In the genomic region with DNA sequence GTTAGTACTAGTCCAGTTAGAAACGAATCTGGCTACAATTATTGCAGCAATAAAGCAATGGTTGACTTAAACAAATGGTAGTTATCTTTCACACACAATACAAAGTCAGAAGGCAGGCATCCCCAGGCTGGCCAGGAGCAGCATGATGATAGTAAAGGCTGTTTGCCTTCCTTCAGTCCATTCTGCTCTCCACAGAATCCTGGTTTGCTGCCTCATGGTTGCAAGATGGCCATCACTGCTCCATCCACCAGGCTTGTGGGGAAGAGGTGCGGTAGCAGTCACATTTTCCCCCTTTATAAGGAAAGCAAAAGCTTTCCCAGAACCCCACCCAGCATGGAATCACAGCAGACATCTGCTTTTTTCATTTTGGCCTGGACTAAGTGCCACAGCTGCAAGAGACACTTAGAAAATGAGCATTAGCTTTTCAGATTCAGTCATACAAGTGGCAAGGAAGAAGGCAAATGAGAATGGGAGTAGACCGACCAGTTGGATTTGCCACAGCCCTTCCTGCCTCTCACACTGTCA, we compare ENCODE assay signal across 16 cellular contexts.
DNase-seq lines count a peak whose midpoint lies in the region; ATAC-seq and TF ChIP-seq lines count a peak whose summit lies in the region.
"Had no signal": no experiment of that assay in that cellular context is flagged by ENCODE, and none has a peak within 500 bp of the region (broad histone marks: within the 10 kb centered on the region; RNA-seq: fewer than 3 reads in every experiment).

No MANE protein-coding gene starts in this region.

- H3K9ac ChIP-seq in BLaER1 treated with 17β-estradiol and CSF1 and Interleukin-3, amounts not matched to agents 10 nM and 100 nM, result peak overlapping the region in 1 of 11 experiments; percentile 44; a peak in 1 of 22 replicates

- TF ChIP-seq POLR2A in gastrocnemius medialis (IDR thresholded peaks at IDR 0.05), result no peak

- H3K4me1 ChIP-seq in BLaER1 treated with 17β-estradiol and CSF1 and Interleukin-3, amounts not matched to agents 10 nM and 100 nM, result peaks cover 26 to 72% (median 60%) of the 10 kb centered on the region in 10 experiments
- H3K4me1 ChIP-seq in hepatocyte (ENCODE audit: insufficient read depth) (peaks cover 24% of the 10 kb centered on the region), gastrocnemius medialis (peaks cover 51 to 54% of the 10 kb centered on the region in 2 donors)

- peaks cover 38% of the 10 kb centered on the region for H3K4me1 Mint-ChIP-seq in activated CD8-positive, alpha-beta T cell treated with anti-CD3 and anti-CD28 coated beads for 36 hours (ENCODE audit: low read depth)
- H3K4me1 Mint-ChIP-seq in HFFc6 (ENCODE audit: low read depth), result peaks cover 59% of the 10 kb centered on the region

- H3K79me2 ChIP-seq in hepatocyte, result peaks cover 3% of the 10 kb centered on the region

- H3K36me3 Mint-ChIP-seq in activated CD8-positive, alpha-beta T cell treated with anti-CD3 and anti-CD28 coated beads for 36 hours (ENCODE audit: low read depth), result peaks cover 13% of the 10 kb centered on the region
- H3K36me3 Mint-ChIP-seq in HFFc6 (ENCODE audit: low read depth), result peaks cover 23% of the 10 kb centered on the region

- peaks cover 0 to 4% (median 0%) of the 10 kb centered on the region in 11 experiments; a peak in 1 of 22 replicates for H4K20me1 ChIP-seq in BLaER1 treated with 17β-estradiol and CSF1 and Interleukin-3, amounts not matched to agents 10 nM and 100 nM
- H4K20me1 ChIP-seq in hepatocyte (ENCODE audit: insufficient read depth, poor library complexity, severe bottlenecking), result no peaks in the 10 kb centered on the region

- no peak overlapping the region for H2AFZ ChIP-seq in hepatocyte

- in situ Hi-C loops in gastrocnemius medialis (cut with MboI; ENCODE audit: low sequenced_read_pairs in 4 of 4), result no loop called here

- no peaks in the 10 kb centered on the region for H3K27me3 Mint-ChIP-seq in activated CD8-positive, alpha-beta T cell treated with anti-CD3 and anti-CD28 coated beads for 36 hours
- no peaks in the 10 kb centered on the region; the same call in 1 of the 2 replicates for H3K27me3 Mint-ChIP-seq in HFFc6 (ENCODE audit: insufficient read depth)
- H3K27me3 Mint-ChIP-seq: B cell had no signal

- H3K9me3 ChIP-seq in BLaER1 treated with 17β-estradiol and CSF1 and Interleukin-3, amounts not matched to agents 10 nM and 100 nM (replicated peaks in 1 of 11), result no peaks in the 10 kb centered on the region
- H3K9me3 ChIP-seq in hepatocyte (ENCODE audit: low read depth), result no peaks in the 10 kb centered on the region
- H3K9me3 ChIP-seq in gastrocnemius medialis, result no peaks in the 10 kb centered on the region

- TF ChIP-seq CTCF in activated CD8-positive, alpha-beta T cell treated with anti-CD3 and anti-CD28 coated beads for 36 hours (IDR thresholded peaks at IDR 0.05), result no peak
- no peak for TF ChIP-seq CTCF in hepatocyte (IDR thresholded peaks at IDR 0.05; ENCODE audit: poor library complexity)
- TF ChIP-seq CTCF in gastrocnemius medialis (IDR thresholded peaks at IDR 0.05 in 4 of 5, conservative IDR thresholded peaks at IDR 0.05 in 1 of 5), result no peak
- TF ChIP-seq CTCF in HFFc6 (IDR thresholded peaks at IDR 0.05), result no peak

- H3K4me3 ChIP-seq in BLaER1 treated with 17β-estradiol and CSF1 and Interleukin-3, amounts not matched to agents 10 nM and 100 nM, result no peak overlapping the region; a peak in 1 of 20 replicates
- no peak overlapping the region for H3K4me3 ChIP-seq in hepatocyte
- H3K4me3 ChIP-seq in gastrocnemius medialis, result no peak overlapping the region

- CTCF ChIA-PET in activated CD8-positive, alpha-beta T cell treated with anti-CD3 and anti-CD28 coated beads for 36 hours (lab: Charles Lee), result interaction anchor here (1.0 kb wide), 1 partner anchor 180 kb away, joined by 3 read pairs; no protein-coding TSS in a partner anchor

- H3K9me2 ChIP-seq in hepatocyte (replicated peaks; ENCODE audit: insufficient read depth), result no peaks in the 10 kb centered on the region

- 72% methylated on average over 3 of the region's 3 CpGs for WGBS in hepatocyte (ENCODE audit: low lambda C conversion rate, missing lambda C conversion rate)

- POLR2A ChIA-PET in activated CD8-positive, alpha-beta T cell treated with anti-CD3 and anti-CD28 coated beads for 36 hours (lab: Charles Lee), result interaction anchor here (0.7 to 0.8 kb wide), 2 partner anchors 29 to 44 kb away, joined by 3 read pairs; no protein-coding TSS in a partner anchor

- H3K36me3 ChIP-seq in BLaER1 treated with 17β-estradiol and CSF1 and Interleukin-3, amounts not matched to agents 10 nM and 100 nM, result peaks cover 6 to 19% (median 13%) of the 10 kb centered on the region in 11 experiments; a peak in 18 of 22 replicates
- H3K36me3 ChIP-seq in hepatocyte (replicated peaks; ENCODE audit: insufficient read depth, low read depth) (no peaks in the 10 kb centered on the region), gastrocnemius medialis (no peaks in the 10 kb centered on the region)

- ATAC-seq in activated CD8-positive, alpha-beta T cell treated with anti-CD3 and anti-CD28 coated beads for 36 hours, result no peak
- ATAC-seq in gastrocnemius medialis (no peak), GM18868 (IDR thresholded peaks at IDR 0.05; ENCODE audit: unreplicated experiment) (no peak)
- ATAC-seq in activated CD4-positive, CD25-positive, alpha-beta regulatory T cell treated with anti-CD3 and anti-CD28 coated beads, Interleukin-2, amount 50 U/mL, for 24 hours, result no peak

- intact Hi-C loops in activated CD8-positive, alpha-beta T cell treated with anti-CD3 and anti-CD28 coated beads for 36 hours (cut with micrococcal nuclease), result no loop called here
- intact Hi-C loops in gastrocnemius medialis (cut with DNase I; ENCODE audit: low total_unique reads), result loop anchor here (5.0 kb wide), 1 partner anchor 51 kb away; no protein-coding TSS in a partner anchor

- no peak for DNase-seq in activated CD8-positive, alpha-beta T cell treated with anti-CD3 and anti-CD28 coated beads for 36 hours
- no peak for DNase-seq in hepatocyte (ENCODE audit: low spot score)
- no peak for DNase-seq in gastrocnemius medialis
- no peak for DNase-seq in HFFc6
- no peak for DNase-seq in mucosa of gallbladder (ENCODE audit: low spot score)
- DNase-seq: activated CD8-positive, alpha-beta memory T cell treated with anti-CD3 and anti-CD28 coated beads for 24 hours; amniotic stem cell; GDM1; NCI-H1105; NCI-H774; stimulated activated CD4-positive, alpha-beta T cell treated with anti-CD3 and anti-CD28 coated beads, Interleukin-4, amount 100 ng/mL, for 1 hour; SW 1271 had no signal

- peak overlapping the region in 4 of 11 experiments; percentile 5 to 51 (median 14); a peak in 4 of 22 replicates for H3K27ac ChIP-seq in BLaER1 treated with 17β-estradiol and CSF1 and Interleukin-3, amounts not matched to agents 10 nM and 100 nM
- H3K27ac ChIP-seq in hepatocyte (peak overlapping the region; percentile 10), gastrocnemius medialis (peak overlapping the region; percentile 57 to 74 (median 70))

- H3K9me3 Mint-ChIP-seq in activated CD8-positive, alpha-beta T cell treated with anti-CD3 and anti-CD28 coated beads for 36 hours, result no peaks in the 10 kb centered on the region
- no peaks in the 10 kb centered on the region for H3K9me3 Mint-ChIP-seq in HFFc6

- peak overlapping the region; percentile 57 to 90 (median 73) for H3K4me2 ChIP-seq in BLaER1 treated with 17β-estradiol and CSF1 and Interleukin-3, amounts not matched to agents 10 nM and 100 nM
- peak overlapping the region; percentile 41 for H3K4me2 ChIP-seq in hepatocyte

- peak overlapping the region; percentile 44 for H3K27ac Mint-ChIP-seq in activated CD8-positive, alpha-beta T cell treated with anti-CD3 and anti-CD28 coated beads for 36 hours
- no peak overlapping the region for H3K27ac Mint-ChIP-seq in HFFc6
- H3K27ac Mint-ChIP-seq: B cell had no signal

- no peaks in the 10 kb centered on the region for H3K27me3 ChIP-seq in BLaER1 treated with 17β-estradiol and CSF1 and Interleukin-3, amounts not matched to agents 10 nM and 100 nM
- H3K27me3 ChIP-seq in hepatocyte (no peaks in the 10 kb centered on the region), gastrocnemius medialis (no peaks in the 10 kb centered on the region)

- H3K4me3 Mint-ChIP-seq in activated CD8-positive, alpha-beta T cell treated with anti-CD3 and anti-CD28 coated beads for 36 hours, result no peak overlapping the region
- no peak overlapping the region for H3K4me3 Mint-ChIP-seq in HFFc6
- H3K4me3 Mint-ChIP-seq: B cell had no signal
